ENCODE assay signal across 8 cellular contexts in the genomic region with DNA sequence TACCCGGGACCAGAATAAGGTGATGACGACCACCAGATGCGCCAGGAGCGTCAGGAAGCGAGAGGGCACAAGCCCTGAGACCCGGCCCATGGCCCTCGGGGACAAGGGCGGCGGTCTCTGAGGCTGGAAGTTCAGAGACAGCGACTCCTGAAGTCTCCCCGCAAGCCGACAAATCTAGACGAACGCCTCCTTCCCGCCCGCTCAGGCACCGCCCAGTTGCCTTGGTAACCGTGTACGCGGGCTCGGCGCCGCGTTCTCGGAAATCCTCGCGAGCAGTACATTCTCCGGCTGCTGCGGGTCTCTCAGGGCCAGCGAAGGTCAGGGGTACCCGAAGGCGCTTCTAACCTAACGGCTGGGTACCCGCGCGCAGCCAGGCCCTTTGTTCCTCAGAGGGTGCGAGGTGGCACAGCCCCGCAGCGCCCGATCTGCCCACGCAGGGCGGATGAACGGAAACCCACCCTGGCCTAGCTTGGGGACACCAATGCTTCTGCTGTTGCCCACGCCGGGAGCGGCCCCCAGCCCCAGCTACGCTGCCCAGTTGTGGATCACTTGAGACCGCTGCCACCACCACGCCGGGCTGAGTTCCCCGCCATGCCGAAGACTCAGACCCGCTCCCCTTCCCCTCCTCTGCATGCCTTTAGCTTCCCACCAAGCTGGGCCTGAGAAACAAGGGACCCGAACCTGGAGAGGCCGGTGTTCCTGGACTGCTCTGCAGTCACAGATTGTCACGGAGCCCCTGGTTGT. TPM values are rescaled to one million over a fixed set of nuclear protein-coding genes. Genes with fewer than 3 reads are reported as not detected.
DNase-seq lines count a peak whose midpoint lies in the region; ATAC-seq and TF ChIP-seq lines count a peak whose summit lies in the region.

Gene TMEM107 (minus strand): TSS at position 184 of the 744 bp plus-strand sequence. CDS start 94 bp downstream, at position 90.

- peaks cover 33% of the 10 kb centered on the region for H3K4me1 ChIP-seq in CD4-positive, CD25-positive, alpha-beta regulatory T cell (ENCODE audit: control insufficient read depth, insufficient read depth, low read length, poor library complexity, severe bottlenecking)
- H3K4me1 ChIP-seq in adipocyte (ENCODE audit: control insufficient read depth, insufficient read depth, low read length) (peaks cover 20% of the 10 kb centered on the region), trophoblast cell (ENCODE audit: control insufficient read depth in 1 of 2, insufficient read depth in 2 of 2, low read length in 2 of 2) (peaks cover 19 to 21% of the 10 kb centered on the region in 2 experiments), upper lobe of right lung (peaks cover 23% of the 10 kb centered on the region)

- H2AFZ ChIP-seq in trophoblast cell (ENCODE audit: insufficient read depth, low read length, poor library complexity), result peak within 1 kb of the TSS; percentile 73

- H3K4me1 Mint-ChIP-seq in CD4-positive, CD25-positive, alpha-beta regulatory T cell, result peaks cover 14 to 57% (median 28%) of the 10 kb centered on the region in 4 donors

- H3K27ac Mint-ChIP-seq in CD4-positive, CD25-positive, alpha-beta regulatory T cell, result peak within 1 kb of the TSS; percentile 88 to 99 (median 96)

- peak within 1 kb of the TSS; percentile 83 for H2AK5ac ChIP-seq in trophoblast cell (ENCODE audit: low read length)

- peak within 1 kb of the TSS; percentile 85 for H4K91ac ChIP-seq in trophoblast cell (ENCODE audit: low read depth, low read length)

- no peak within 1 kb of the TSS for H3K23ac ChIP-seq in trophoblast cell (ENCODE audit: low read length)

- no peak for TF ChIP-seq CTCF in upper lobe of right lung (IDR thresholded peaks at IDR 0.05)

- H2BK120ac ChIP-seq in trophoblast cell (ENCODE audit: insufficient read depth, low read length, poor library complexity), result peak within 1 kb of the TSS; percentile 16

- peak within 1 kb of the TSS; percentile 57 for H3K4ac ChIP-seq in trophoblast cell (ENCODE audit: low read depth, low read length)

- H2BK12ac ChIP-seq in trophoblast cell (ENCODE audit: low read length), result no peak within 1 kb of the TSS

- ATAC-seq in CD4-positive, CD25-positive, alpha-beta regulatory T cell (ENCODE audit: low read depth in 2 of 2), result peak; percentile 55 to 57
- peak; percentile 50 for ATAC-seq in GM21529 (IDR thresholded peaks at IDR 0.05; ENCODE audit: unreplicated experiment)
- peak; percentile 86 for ATAC-seq in upper lobe of right lung

- peaks cover 0 to 3% (median 0%) of the 10 kb centered on the region in 7 donors for H3K9me3 Mint-ChIP-seq in CD4-positive, CD25-positive, alpha-beta regulatory T cell

- peak within 1 kb of the TSS; percentile 81 for H3K27ac ChIP-seq in CD4-positive, CD25-positive, alpha-beta regulatory T cell (ENCODE audit: insufficient read depth, low read length, poor library complexity, severe bottlenecking)
- H3K27ac ChIP-seq in trophoblast cell (ENCODE audit: low read depth, low read length) (peak within 1 kb of the TSS; percentile 40), upper lobe of right lung (peak within 1 kb of the TSS; percentile 84)

- H2BK5ac ChIP-seq in trophoblast cell (ENCODE audit: low read depth, low read length, poor library complexity), result peak within 1 kb of the TSS; percentile 65

- DNase-seq in CD4-positive, CD25-positive, alpha-beta regulatory T cell, result peak; percentile 84 to 91 (median 86)
- DNase-seq in NAMALWA (ENCODE audit: low spot score) (peak; percentile 88), T-helper 1 cell (peak; percentile 71 to 88 (median 84)), adipocyte (ENCODE audit: low read depth) (peak; percentile 97), cardiac septum (ENCODE audit: low spot score) (peak; percentile 91), trophoblast cell (peak; percentile 92 to 98), upper lobe of right lung (peak; percentile 94)

- H3K4me2 ChIP-seq in trophoblast cell (ENCODE audit: low read length), result peak within 1 kb of the TSS; percentile 95

- WGBS in trophoblast cell (ENCODE audit: extremely low coverage, insufficient coverage, insufficient read length), result no CpG with 5 or more reads among the region's 56 CpGs

- H3K36me3 ChIP-seq in CD4-positive, CD25-positive, alpha-beta regulatory T cell (ENCODE audit: control insufficient read depth, insufficient read depth, low read length), result no peaks in the 10 kb centered on the region
- H3K36me3 ChIP-seq in adipocyte (ENCODE audit: control insufficient read depth, insufficient read depth, low read length, severe bottlenecking) (no peaks in the 10 kb centered on the region), trophoblast cell (ENCODE audit: control insufficient read depth in 1 of 2, insufficient read depth in 2 of 2, low read length in 2 of 2) (no peaks in the 10 kb centered on the region), upper lobe of right lung (no peaks in the 10 kb centered on the region)

- peak within 1 kb of the TSS; percentile 85 for H4K12ac ChIP-seq in trophoblast cell (ENCODE audit: low read depth, low read length)

- H3K9ac ChIP-seq in adipocyte (ENCODE audit: low read length) (peak within 1 kb of the TSS; percentile 92), trophoblast cell (ENCODE audit: low read length) (peak within 1 kb of the TSS; percentile 88)

- H3K18ac ChIP-seq in trophoblast cell (ENCODE audit: low read length), result peak within 1 kb of the TSS; percentile 88

- no peaks in the 10 kb centered on the region for H3K27me3 Mint-ChIP-seq in CD4-positive, CD25-positive, alpha-beta regulatory T cell

- H3K79me2 ChIP-seq in trophoblast cell (ENCODE audit: control insufficient read depth, insufficient read depth, low read length, poor library complexity), result peaks cover 6% of the 10 kb centered on the region

- peaks cover 12% of the 10 kb centered on the region for H3K79me1 ChIP-seq in trophoblast cell (ENCODE audit: low read length)

- H3K14ac ChIP-seq in trophoblast cell (ENCODE audit: low read length), result peak within 1 kb of the TSS; percentile 95

- no peaks in the 10 kb centered on the region for H3K9me3 ChIP-seq in CD4-positive, CD25-positive, alpha-beta regulatory T cell (ENCODE audit: control insufficient read depth in 2 of 2, low read length in 2 of 2)
- no peaks in the 10 kb centered on the region for H3K9me3 ChIP-seq in adipocyte (ENCODE audit: control insufficient read depth, low read length)
- no peaks in the 10 kb centered on the region for H3K9me3 ChIP-seq in trophoblast cell (ENCODE audit: insufficient read depth, low read depth, low read length)
- H3K9me3 ChIP-seq in upper lobe of right lung, result no peaks in the 10 kb centered on the region

- peak within 1 kb of the TSS; percentile 89 to 95 (median 93) for H3K4me3 Mint-ChIP-seq in CD4-positive, CD25-positive, alpha-beta regulatory T cell

- peak within 1 kb of the TSS; percentile 64 for H3K4me3 ChIP-seq in CD4-positive, CD25-positive, alpha-beta regulatory T cell (ENCODE audit: low read depth, low read length)
- H3K4me3 ChIP-seq in adipocyte (ENCODE audit: low read length) (peak within 1 kb of the TSS; percentile 91), trophoblast cell (ENCODE audit: low read depth, low read length) (peak within 1 kb of the TSS; percentile 81), upper lobe of right lung (peak within 1 kb of the TSS; percentile 68)

- no peaks in the 10 kb centered on the region for H3K27me3 ChIP-seq in CD4-positive, CD25-positive, alpha-beta regulatory T cell (ENCODE audit: control insufficient read depth, insufficient read depth, low read length)
- H3K27me3 ChIP-seq in adipocyte (replicated peaks; ENCODE audit: control insufficient read depth, insufficient read depth, low read length) (no peaks in the 10 kb centered on the region), trophoblast cell (ENCODE audit: insufficient read depth, low read length) (no peaks in the 10 kb centered on the region), upper lobe of right lung (no peaks in the 10 kb centered on the region)

- intact Hi-C loops in cardiac septum (cut with DNase I) (no loop called here), upper lobe of right lung (cut with DNase I) (no loop called here)

- H3K36me3 Mint-ChIP-seq in CD4-positive, CD25-positive, alpha-beta regulatory T cell, result no peaks in the 10 kb centered on the region

- H4K8ac ChIP-seq in trophoblast cell (ENCODE audit: low read depth, low read length), result peak within 1 kb of the TSS; percentile 97

RNA-seq across cellular contexts. Expression of gene TMEM107, which starts in this region (rescaled TPM):
- 27.3 TPM for total RNA-seq in CD4-positive, CD25-positive, alpha-beta regulatory T cell
- 10 to 100 TPM; 20.6 to 38.9 (median 29.9) TPM for polyA plus RNA-seq in CD4-positive, CD25-positive, alpha-beta regulatory T cell
- total RNA-seq in cardiac septum (8.7 TPM), upper lobe of right lung (9.3 TPM)
- polyA plus RNA-seq in trophoblast cell (2013), result 7.4 and 7.6 TPM in 2 replicates

Comparison
In these comparisons a context has a peak if more than half of its experiments do, and no peak if none do; other contexts are left out.
1. Peak in every context shown above with its lines: DNase-seq, ATAC-seq, H3K4me3 ChIP-seq and H3K27ac ChIP-seq.